In the genomic region with DNA sequence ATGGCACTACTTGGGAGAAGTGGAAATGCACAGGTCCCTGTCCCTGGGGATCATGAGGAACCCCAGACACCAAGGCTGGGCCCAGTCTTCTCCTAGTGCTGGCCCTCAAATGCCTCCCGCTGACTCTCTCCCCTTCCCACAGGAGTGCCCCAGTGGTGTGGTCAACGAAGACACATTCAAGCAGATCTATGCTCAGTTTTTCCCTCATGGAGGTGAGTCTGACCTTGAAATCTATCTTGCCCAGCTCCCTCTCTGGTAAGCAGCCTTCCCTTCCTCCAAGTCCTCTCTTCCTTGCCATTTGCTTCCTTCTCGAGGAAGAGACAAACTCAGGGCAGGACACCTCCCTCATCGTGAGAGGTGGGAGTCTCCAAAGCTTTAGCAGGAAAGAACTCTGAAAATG, we compare ENCODE assay signal across 26 cellular contexts.
"Had no signal": no experiment of that assay in that cellular context is flagged by ENCODE, and none has a peak within 500 bp of the region (broad histone marks: within the 10 kb centered on the region; RNA-seq: fewer than 3 reads in every experiment).

No MANE protein-coding gene starts in this region.

- H3K4me3 Mint-ChIP-seq: stimulated activated effector memory CD8-positive, alpha-beta T cell treated with anti-CD3 and anti-CD28 coated beads, Interleukin-12 subunit alpha, Interleukin-12 subunit beta, amount 100 ng/mL, for 72 hours; stimulated activated memory B cell treated with anti-CD40 and anti-IgM and Interleukin-4, amounts not matched to agents 10 μg/mL and 1 μg/mL and 100 μg/mL, for 72 hours; stimulated activated naive B cell treated with anti-CD40 and anti-IgM and Interleukin-4, amounts not matched to agents 10 μg/mL and 1 μg/mL and 100 μg/mL, for 72 hours; stimulated activated naive CD8-positive, alpha-beta T cell treated with anti-CD3 and anti-CD28 coated beads, Interleukin-15, amount 100 ng/mL, for 72 hours; stimulated activated naive CD8-positive, alpha-beta T cell treated with anti-CD3 and anti-CD28 coated beads, Interleukin-15, Interleukin-2, amounts not matched to agents 100 ng/mL and 50 ng/mL, for 24 hours; type B pancreatic cell had no signal

- H3K9me3 ChIP-seq: stomach, suprapubic skin, testis, thoracic aorta, thyroid gland, tibial artery, tibial nerve, transverse colon, upper lobe of right lung, uterus, vagina had no signal

- H3K4me3 ChIP-seq: stomach, suprapubic skin, testis, thoracic aorta, thyroid gland, tibial artery, tibial nerve, transverse colon, upper lobe of right lung, uterus, vagina had no signal

- H3K27me3 ChIP-seq: testis, thyroid gland, tibial nerve, uterus, vagina had no signal

- H3K36me3 Mint-ChIP-seq: stimulated activated effector memory CD8-positive, alpha-beta T cell treated with anti-CD3 and anti-CD28 coated beads, Interleukin-12 subunit alpha, Interleukin-12 subunit beta, amount 100 ng/mL, for 72 hours; stimulated activated memory B cell treated with anti-CD40 and anti-IgM and Interleukin-4, amounts not matched to agents 10 μg/mL and 1 μg/mL and 100 μg/mL, for 72 hours; stimulated activated naive B cell treated with anti-CD40 and anti-IgM and Interleukin-4, amounts not matched to agents 10 μg/mL and 1 μg/mL and 100 μg/mL, for 72 hours; type B pancreatic cell had no signal

- H3K9me3 Mint-ChIP-seq: stimulated activated effector memory CD8-positive, alpha-beta T cell treated with anti-CD3 and anti-CD28 coated beads, Interleukin-12 subunit alpha, Interleukin-12 subunit beta, amount 100 ng/mL, for 72 hours; stimulated activated memory B cell treated with anti-CD40 and anti-IgM and Interleukin-4, amounts not matched to agents 10 μg/mL and 1 μg/mL and 100 μg/mL, for 72 hours; stimulated activated naive B cell treated with anti-CD40 and anti-IgM and Interleukin-4, amounts not matched to agents 10 μg/mL and 1 μg/mL and 100 μg/mL, for 72 hours; stimulated activated naive CD8-positive, alpha-beta T cell treated with anti-CD3 and anti-CD28 coated beads, Interleukin-15, amount 100 ng/mL, for 72 hours; stimulated activated naive CD8-positive, alpha-beta T cell treated with anti-CD3 and anti-CD28 coated beads, Interleukin-15, Interleukin-2, amounts not matched to agents 100 ng/mL and 50 ng/mL, for 24 hours had no signal

- H3K27ac ChIP-seq: stomach, suprapubic skin, testis, thoracic aorta, thyroid gland, tibial artery, tibial nerve, transverse colon, upper lobe of right lung, uterus, vagina had no signal

- H3K27ac Mint-ChIP-seq: stimulated activated effector memory CD8-positive, alpha-beta T cell treated with anti-CD3 and anti-CD28 coated beads, Interleukin-12 subunit alpha, Interleukin-12 subunit beta, amount 100 ng/mL, for 72 hours; stimulated activated memory B cell treated with anti-CD40 and anti-IgM and Interleukin-4, amounts not matched to agents 10 μg/mL and 1 μg/mL and 100 μg/mL, for 72 hours; stimulated activated naive B cell treated with anti-CD40 and anti-IgM and Interleukin-4, amounts not matched to agents 10 μg/mL and 1 μg/mL and 100 μg/mL, for 72 hours; stimulated activated naive CD8-positive, alpha-beta T cell treated with anti-CD3 and anti-CD28 coated beads, Interleukin-15, amount 100 ng/mL, for 72 hours; stimulated activated naive CD8-positive, alpha-beta T cell treated with anti-CD3 and anti-CD28 coated beads, Interleukin-15, Interleukin-2, amounts not matched to agents 100 ng/mL and 50 ng/mL, for 24 hours; type B pancreatic cell had no signal

- H3K4me1 Mint-ChIP-seq: stimulated activated effector memory CD8-positive, alpha-beta T cell treated with anti-CD3 and anti-CD28 coated beads, Interleukin-12 subunit alpha, Interleukin-12 subunit beta, amount 100 ng/mL, for 72 hours; stimulated activated memory B cell treated with anti-CD40 and anti-IgM and Interleukin-4, amounts not matched to agents 10 μg/mL and 1 μg/mL and 100 μg/mL, for 72 hours; stimulated activated naive B cell treated with anti-CD40 and anti-IgM and Interleukin-4, amounts not matched to agents 10 μg/mL and 1 μg/mL and 100 μg/mL, for 72 hours; stimulated activated naive CD8-positive, alpha-beta T cell treated with anti-CD3 and anti-CD28 coated beads, Interleukin-15, amount 100 ng/mL, for 72 hours had no signal

- ATAC-seq: stimulated activated effector memory CD8-positive, alpha-beta T cell treated with anti-CD3 and anti-CD28 coated beads, Interleukin-12 subunit alpha, Interleukin-12 subunit beta, amount 100 ng/mL, for 72 hours; stimulated activated memory B cell treated with anti-CD40 and anti-IgM and Interleukin-4, amounts not matched to agents 10 μg/mL and 1 μg/mL and 100 μg/mL, for 72 hours; stimulated activated naive B cell treated with anti-CD40 and anti-IgM and Interleukin-4, amounts not matched to agents 10 μg/mL and 1 μg/mL and 100 μg/mL, for 72 hours; stimulated activated naive CD8-positive, alpha-beta T cell treated with anti-CD3 and anti-CD28 coated beads, Interleukin-15, amount 100 ng/mL, for 72 hours; stimulated activated naive CD8-positive, alpha-beta T cell treated with anti-CD3 and anti-CD28 coated beads, Interleukin-15, Interleukin-2, amounts not matched to agents 100 U/mL and 50 U/mL, for 24 hours; upper lobe of right lung had no signal

- H3K4me1 ChIP-seq: stomach, suprapubic skin, testis, thyroid gland, tibial artery, tibial nerve, transverse colon, upper lobe of right lung, uterus, vagina had no signal

- DNase-seq: stimulated activated CD4-positive, alpha-beta T cell treated with anti-CD3 and anti-CD28 coated beads, Interleukin-2, amount 100 ng/mL, for 24 hours; stimulated activated CD4-positive, alpha-beta T cell treated with anti-CD3 and anti-CD28 coated beads, Interleukin-2, amount 100 ng/mL, for 48 hours; stimulated activated CD4-positive, alpha-beta T cell treated with anti-CD3 and anti-CD28 coated beads, Interleukin-4, amount 100 ng/mL, for 1 hour; stimulated activated CD4-positive, alpha-beta T cell treated with anti-CD3 and anti-CD28 coated beads, Interleukin-4, amount 100 ng/mL, for 24 hours; stimulated activated CD4-positive, alpha-beta T cell treated with anti-CD3 and anti-CD28 coated beads, Interleukin-4, amount 100 ng/mL, for 4 hours; stimulated activated CD8-positive, alpha-beta memory T cell treated with anti-CD3 and anti-CD28 coated beads, Interleukin-4, amount 100 ng/mL, for 48 hours; stimulated activated naive B cell treated with anti-CD40 and anti-IgM and Interleukin-4, amounts not matched to agents 10 μg/mL and 1 μg/mL and 100 μg/mL, for 72 hours; stimulated activated naive CD4-positive, alpha-beta T cell; stimulated activated naive CD8-positive, alpha-beta T cell treated with anti-CD3 and anti-CD28 coated beads, Interleukin-15, amount 100 ng/mL, for 72 hours; stimulated activated naive CD8-positive, alpha-beta T cell treated with anti-CD3 and anti-CD28 coated beads, Interleukin-15, Interleukin-2, amounts not matched to agents 100 U/mL and 50 U/mL, for 24 hours; stomach; substantia nigra; testis; thyroid gland; tibial artery; transverse colon; upper lobe of right lung; uterus had no signal

- H3K36me3 ChIP-seq: stomach, suprapubic skin, thoracic aorta, thyroid gland, tibial artery, tibial nerve, transverse colon, upper lobe of right lung, uterus, vagina had no signal
